1 cellular context compared by ENCODE assay signal in the genomic region with DNA sequence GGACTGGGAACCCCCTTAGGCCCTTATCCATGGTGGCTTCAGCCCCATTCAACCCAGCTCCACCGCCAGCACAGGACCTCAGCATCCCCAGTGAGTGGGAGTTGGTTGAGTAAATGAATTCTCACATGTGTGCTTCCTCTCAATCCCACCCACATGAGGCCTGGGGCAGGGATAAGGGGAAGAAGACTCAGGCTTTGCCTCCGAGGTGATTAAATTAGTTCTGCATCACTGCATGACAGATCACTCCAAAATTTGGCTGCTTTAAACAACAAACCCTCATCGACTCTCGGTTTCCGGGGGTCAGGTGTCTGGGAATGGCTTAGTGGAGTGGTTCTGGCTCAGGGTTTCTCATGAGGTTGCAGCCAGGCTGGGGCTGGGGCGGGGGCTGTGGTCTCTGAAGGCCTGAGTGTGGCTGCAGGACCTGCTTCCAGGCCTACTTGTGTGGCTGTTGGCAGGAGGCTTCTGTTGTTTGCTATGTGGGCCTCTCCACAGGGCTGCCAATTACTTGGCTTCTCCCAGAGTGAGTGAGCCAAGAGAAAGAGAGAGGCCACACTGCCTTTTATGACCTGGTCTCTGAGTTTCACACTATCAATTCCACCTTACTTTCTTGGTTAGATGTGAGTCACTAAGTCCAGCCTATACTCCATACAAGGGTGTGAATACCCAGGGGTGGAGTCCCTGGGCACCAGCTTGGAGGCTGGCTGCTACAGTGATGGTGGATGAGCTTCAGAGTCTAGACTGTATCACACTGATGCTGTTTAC.
A peak's percentile ranks its signal among the peaks of the same experiment; 100 is the strongest.
TF ChIP-seq lines count a peak whose summit lies in the region.

No MANE protein-coding gene starts in this region.

TF ChIP-seq in HepG2, 621 proteins besides CTCF, POLR2A, EP300 and RAD21:
- no peak for TF ChIP-seq GATAD2A (CRISPR knock-in tag; IDR thresholded peaks at IDR 0.05)
- TF ChIP-seq TAF1 (CRISPR knock-in tag; IDR thresholded peaks at IDR 0.05): no peak
- TF ChIP-seq THAP11 (CRISPR knock-in tag; IDR thresholded peaks at IDR 0.05): no peak
- TF ChIP-seq POLR2G (IDR thresholded peaks at IDR 0.05; ENCODE audit: low read depth, low read length): peak; percentile 17; the same call in 1 of the 2 replicates
- TF ChIP-seq MIER2 (CRISPR knock-in tag; IDR thresholded peaks at IDR 0.05): no peak
- no peak for TF ChIP-seq ZNF703 (CRISPR knock-in tag; IDR thresholded peaks at IDR 0.05; ENCODE audit: borderline replicate concordance)
- peak; percentile 6; the same call in 1 of the 2 replicates for TF ChIP-seq POLR2AphosphoS5 (IDR thresholded peaks at IDR 0.05; ENCODE audit: low read depth, low read length)
- TF ChIP-seq ZNF136 (CRISPR knock-in tag; IDR thresholded peaks at IDR 0.05; ENCODE audit: low read depth): no peak
- TF ChIP-seq, protein P1, sequence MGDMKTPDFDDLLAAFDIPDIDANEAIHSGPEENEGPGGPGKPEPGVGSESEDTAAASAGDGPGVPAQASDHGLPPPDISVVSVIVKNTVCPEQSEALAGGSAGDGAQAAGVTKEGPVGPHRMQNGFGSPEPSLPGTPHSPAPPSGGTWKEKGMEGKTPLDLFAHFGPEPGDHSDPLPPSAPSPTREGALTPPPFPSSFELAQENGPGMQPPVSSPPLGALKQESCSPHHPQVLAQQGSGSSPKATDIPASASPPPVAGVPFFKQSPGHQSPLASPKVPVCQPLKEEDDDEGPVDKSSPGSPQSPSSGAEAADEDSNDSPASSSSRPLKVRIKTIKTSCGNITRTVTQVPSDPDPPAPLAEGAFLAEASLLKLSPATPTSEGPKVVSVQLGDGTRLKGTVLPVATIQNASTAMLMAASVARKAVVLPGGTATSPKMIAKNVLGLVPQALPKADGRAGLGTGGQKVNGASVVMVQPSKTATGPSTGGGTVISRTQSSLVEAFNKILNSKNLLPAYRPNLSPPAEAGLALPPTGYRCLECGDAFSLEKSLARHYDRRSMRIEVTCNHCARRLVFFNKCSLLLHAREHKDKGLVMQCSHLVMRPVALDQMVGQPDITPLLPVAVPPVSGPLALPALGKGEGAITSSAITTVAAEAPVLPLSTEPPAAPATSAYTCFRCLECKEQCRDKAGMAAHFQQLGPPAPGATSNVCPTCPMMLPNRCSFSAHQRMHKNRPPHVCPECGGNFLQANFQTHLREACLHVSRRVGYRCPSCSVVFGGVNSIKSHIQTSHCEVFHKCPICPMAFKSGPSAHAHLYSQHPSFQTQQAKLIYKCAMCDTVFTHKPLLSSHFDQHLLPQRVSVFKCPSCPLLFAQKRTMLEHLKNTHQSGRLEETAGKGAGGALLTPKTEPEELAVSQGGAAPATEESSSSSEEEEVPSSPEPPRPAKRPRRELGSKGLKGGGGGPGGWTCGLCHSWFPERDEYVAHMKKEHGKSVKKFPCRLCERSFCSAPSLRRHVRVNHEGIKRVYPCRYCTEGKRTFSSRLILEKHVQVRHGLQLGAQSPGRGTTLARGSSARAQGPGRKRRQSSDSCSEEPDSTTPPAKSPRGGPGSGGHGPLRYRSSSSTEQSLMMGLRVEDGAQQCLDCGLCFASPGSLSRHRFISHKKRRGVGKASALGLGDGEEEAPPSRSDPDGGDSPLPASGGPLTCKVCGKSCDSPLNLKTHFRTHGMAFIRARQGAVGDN (CRISPR knock-in tag; IDR thresholded peaks at IDR 0.05): 0 out of 2 replicates have a peak, but pooled peaks have one; percentile 15
- no peak for TF ChIP-seq ZNF615 (CRISPR knock-in tag; IDR thresholded peaks at IDR 0.05; ENCODE audit: borderline replicate concordance)
